18 cellular contexts compared by ENCODE assay signal in the genomic region with DNA sequence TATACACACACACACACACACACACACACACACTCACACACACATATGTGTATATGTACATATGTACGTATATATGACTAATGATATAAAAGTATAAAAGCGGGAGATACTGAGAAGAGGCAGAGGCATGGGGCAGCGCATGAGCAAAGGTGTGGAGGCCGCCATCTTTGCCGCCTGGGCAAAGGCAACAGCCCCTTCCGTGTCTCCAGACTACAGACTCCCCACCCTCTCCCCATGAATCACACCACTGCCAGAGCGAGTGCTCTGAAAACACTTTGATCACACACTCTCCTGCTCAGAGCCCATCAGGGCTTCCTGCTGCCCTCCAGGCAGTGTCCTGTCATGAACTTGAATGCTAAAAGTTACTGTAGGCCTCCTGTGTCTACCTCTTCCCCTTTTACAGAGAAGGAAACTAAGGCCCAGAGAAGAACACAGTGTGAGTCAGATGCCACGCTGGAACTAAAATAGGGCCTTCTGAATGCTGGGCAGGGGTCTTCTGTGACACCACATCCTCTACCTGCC. TPM values are rescaled to one million over a fixed set of nuclear protein-coding genes. Genes with fewer than 3 reads are reported as not detected.
A peak's percentile ranks its signal among the peaks of the same experiment; 100 is the strongest.
DNase-seq lines count a peak whose midpoint lies in the region; ATAC-seq and TF ChIP-seq lines count a peak whose summit lies in the region.
"Had no signal": no experiment of that assay in that cellular context is flagged by ENCODE, and none has a peak within 500 bp of the region (broad histone marks: within the 10 kb centered on the region; RNA-seq: fewer than 3 reads in every experiment).

No MANE protein-coding gene starts in this region.

- peak; percentile 6 for ATAC-seq in CD4-positive, alpha-beta T cell (ENCODE audit: poor library complexity)
- no peak for ATAC-seq in activated T-helper 17 cell treated with anti-CD3 and anti-CD28 coated beads, Interleukin-2, amount 50 U/mL, for 72 hours (replicated peaks)
- ATAC-seq in HG03520 (IDR thresholded peaks at IDR 0.05; ENCODE audit: unreplicated experiment) = no peak
- ATAC-seq: left lobe of liver had no signal

- no peaks in the 10 kb centered on the region for H4K20me1 ChIP-seq in BLaER1

- H3K56ac ChIP-seq in mesendoderm (ENCODE audit: low read length) = no peak overlapping the region

- no peaks in the 10 kb centered on the region for H3K36me3 ChIP-seq in BLaER1
- H3K36me3 ChIP-seq in mesendoderm (ENCODE audit: control insufficient read depth, insufficient read depth, low read length) = no peaks in the 10 kb centered on the region
- H3K36me3 ChIP-seq: HAP-1, neutrophil had no signal

- DNase-seq in CD4-positive, alpha-beta T cell = no peak
- DNase-seq in mesendoderm = no peak
- DNase-seq in cortex of kidney (lab: John Stamatoyannopoulos, UW) = no peak
- no peak for DNase-seq in activated gamma-delta T cell treated with Interleukin-2 at 50 U/mL for 16 hours
- DNase-seq in RWPE1 (ENCODE audit: low spot score) = no peak
- DNase-seq: Caco-2; NCI-H1436; NCI-H526; stimulated activated CD4-positive, alpha-beta T cell treated with anti-CD3 and anti-CD28 coated beads, Interleukin-4, amount 100 ng/mL, for 1 hour; trophoblast cell had no signal

- no peaks in the 10 kb centered on the region for H3K27me3 Mint-ChIP-seq in CD4-positive, alpha-beta T cell
- no peaks in the 10 kb centered on the region for H3K27me3 Mint-ChIP-seq in activated T-helper 17 cell treated with anti-CD3 and anti-CD28 coated beads, Interleukin-2, amount 50 U/mL, for 72 hours

- no peak overlapping the region for H2BK120ac ChIP-seq in mesendoderm (ENCODE audit: low read depth, low read length)

- H3K4me3 Mint-ChIP-seq in CD4-positive, alpha-beta T cell = peak overlapping the region; percentile 18
- no peak overlapping the region for H3K4me3 Mint-ChIP-seq in activated T-helper 17 cell treated with anti-CD3 and anti-CD28 coated beads, Interleukin-2, amount 50 U/mL, for 72 hours
- H3K4me3 Mint-ChIP-seq: activated naive CD4-positive, alpha-beta T cell treated with anti-CD3 and anti-CD28 coated beads for 36 hours had no signal

- intact Hi-C loops in CD4-positive, alpha-beta T cell (cut with DNase I, micrococcal nuclease) = no loop called here

- peaks cover 45% of the 10 kb centered on the region for H3K4me1 Mint-ChIP-seq in CD4-positive, alpha-beta T cell (ENCODE audit: low read depth)
- peaks cover 23% of the 10 kb centered on the region for H3K4me1 Mint-ChIP-seq in activated T-helper 17 cell treated with anti-CD3 and anti-CD28 coated beads, Interleukin-2, amount 50 U/mL, for 72 hours

- no peak overlapping the region for H4K8ac ChIP-seq in mesendoderm (ENCODE audit: low read depth, low read length)

- H2BK5ac ChIP-seq in mesendoderm (ENCODE audit: low read length) = no peak overlapping the region

- H3K27me3 ChIP-seq in BLaER1 (no peaks in the 10 kb centered on the region), mesendoderm (ENCODE audit: insufficient read depth, low read length, poor library complexity) (no peaks in the 10 kb centered on the region)
- no peaks in the 10 kb centered on the region for H3K27me3 ChIP-seq in CD4-positive, alpha-beta T cell (ENCODE audit: control insufficient read depth, insufficient read depth, low read length)
- H3K27me3 ChIP-seq: neutrophil had no signal

- H3K27ac ChIP-seq in BLaER1 (peak overlapping the region; percentile 64; the same call in 1 of the 2 replicates), mesendoderm (ENCODE audit: low read depth, low read length) (no peak overlapping the region), RWPE1 (no peak overlapping the region)
- no peak overlapping the region for H3K27ac ChIP-seq in CD4-positive, alpha-beta T cell (ENCODE audit: low read depth, low read length)
- H3K27ac ChIP-seq: neutrophil had no signal

- H3K18ac ChIP-seq in mesendoderm (ENCODE audit: low read length) = no peak overlapping the region

- no peak overlapping the region for H3K4me3 ChIP-seq in BLaER1
- H3K4me3 ChIP-seq in mesendoderm (ENCODE audit: low read length) = no peak overlapping the region
- H3K4me3 ChIP-seq: HAP-1, smooth muscle cell had no signal

- no peak for TF ChIP-seq CTCF in CD4-positive, alpha-beta T cell (IDR thresholded peaks at IDR 0.05)
- no peak for TF ChIP-seq CTCF in RWPE1 (conservative IDR thresholded peaks at IDR 0.05; ENCODE audit: low read depth)

- POLR2A ChIA-PET in CD4-positive, alpha-beta T cell (lab: Charles Lee) = interaction anchor here (1.0 to 4.8 kb wide), 7 partner anchors 8 to 261 kb away, joined by 4 to 28 read pairs (median 9); partner anchors contain the start of genes CYB5RL, MRPL37 and SSBP3
- POLR2A ChIA-PET in RWPE1 (lab: Yijun Ruan, JAX; ENCODE audit: low non-redundant PET) = no interaction called here

- no peak overlapping the region for H3K4ac ChIP-seq in mesendoderm (ENCODE audit: low read depth, low read length)

- H3K4me1 ChIP-seq in BLaER1 (peaks cover 77% of the 10 kb centered on the region), mesendoderm (ENCODE audit: control insufficient read depth, low read depth, low read length) (peaks cover 30% of the 10 kb centered on the region)
- H3K4me1 ChIP-seq: Caco-2 had no signal

- H3K27ac Mint-ChIP-seq in CD4-positive, alpha-beta T cell = peak overlapping the region; percentile 83
- H3K27ac Mint-ChIP-seq in activated T-helper 17 cell treated with anti-CD3 and anti-CD28 coated beads, Interleukin-2, amount 50 U/mL, for 72 hours = peak overlapping the region; percentile 46

- no peak overlapping the region for H2BK15ac ChIP-seq in mesendoderm (replicated peaks; ENCODE audit: low read depth)

- no peak overlapping the region for H2AK5ac ChIP-seq in mesendoderm (ENCODE audit: low read length)

- H3K9me3 Mint-ChIP-seq in CD4-positive, alpha-beta T cell = no peaks in the 10 kb centered on the region
- no peaks in the 10 kb centered on the region for H3K9me3 Mint-ChIP-seq in activated T-helper 17 cell treated with anti-CD3 and anti-CD28 coated beads, Interleukin-2, amount 50 U/mL, for 72 hours
- H3K9me3 Mint-ChIP-seq: activated naive CD4-positive, alpha-beta T cell treated with anti-CD3 and anti-CD28 coated beads for 36 hours had no signal

- H3K9me3 ChIP-seq in BLaER1 = no peaks in the 10 kb centered on the region
- H3K9me3 ChIP-seq in CD4-positive, alpha-beta T cell (ENCODE audit: control insufficient read depth, low read length) = no peaks in the 10 kb centered on the region
- H3K9me3 ChIP-seq: Caco-2, HAP-1, neutrophil had no signal

- H3K4me2 ChIP-seq in BLaER1 (peak overlapping the region; percentile 88), mesendoderm (ENCODE audit: low read length) (no peak overlapping the region)
- H3K4me2 ChIP-seq: smooth muscle cell had no signal

- no peak overlapping the region for H3K9ac ChIP-seq in BLaER1
- H3K9ac ChIP-seq in mesendoderm (ENCODE audit: low read length) = no peak overlapping the region

- no peaks in the 10 kb centered on the region for H3K36me3 Mint-ChIP-seq in CD4-positive, alpha-beta T cell (ENCODE audit: low read depth)
- H3K36me3 Mint-ChIP-seq in activated T-helper 17 cell treated with anti-CD3 and anti-CD28 coated beads, Interleukin-2, amount 50 U/mL, for 72 hours (ENCODE audit: low read depth) = no peaks in the 10 kb centered on the region

- no peaks in the 10 kb centered on the region for H3K79me1 ChIP-seq in mesendoderm (ENCODE audit: low read length)

- no CpG with 5 or more reads among the region's 8 CpGs for WGBS in mesendoderm (ENCODE audit: extremely low coverage, insufficient coverage, low lambda C conversion rate)

- CTCF ChIA-PET in CD4-positive, alpha-beta T cell (lab: Charles Lee) = no interaction called here
- CTCF ChIA-PET in RWPE1 (lab: Yijun Ruan, JAX) = no interaction called here

- no peak overlapping the region for H4K5ac ChIP-seq in mesendoderm (ENCODE audit: low read length)

- H3K23ac ChIP-seq in mesendoderm (ENCODE audit: low read length) = peak overlapping the region; percentile 81

- no peaks in the 10 kb centered on the region for H3K79me2 ChIP-seq in mesendoderm (ENCODE audit: control insufficient read depth, insufficient read depth, low read length)

RNA-seq across cellular contexts. Expression of gene SSBP3, which starts 54.7 kb away (rescaled TPM):
- total RNA-seq in CD4-positive, alpha-beta T cell = 10 to 100 TPM; 50.6 to 52.4 TPM
- total RNA-seq in activated T-helper 17 cell treated with anti-CD3 and anti-CD28 coated beads, Interleukin-2, amount 50 U/mL, for 72 hours = 10 to 100 TPM; 40.3 to 56.3 TPM
- polyA plus RNA-seq in mesendoderm (2013, experiment 1 of 2) = 143 TPM
- 152 TPM for polyA plus RNA-seq in mesendoderm (2013, experiment 2 of 2)
